Comparison of ENCODE assay signal across 8 cellular contexts in genomic region chr1:67713071-67713806, GRCh38. TPM values are rescaled to one million over a fixed set of nuclear protein-coding genes. Genes with fewer than 3 reads are reported as not detected.
A peak's percentile ranks its signal among the peaks of the same experiment; 100 is the strongest.
DNase-seq lines count a peak whose midpoint lies in the region; ATAC-seq, FAIRE-seq and TF ChIP-seq lines count a peak whose summit lies in the region.

No MANE protein-coding gene starts in this region.

- peaks cover 0 to 2% of the 10 kb centered on the region in 2 experiments for H4K20me1 ChIP-seq in H1 (replicated peaks in 1 of 2; ENCODE audit: control insufficient read depth in 1 of 2, insufficient read depth in 2 of 2, low read length in 2 of 2)

- H3K4me3 Mint-ChIP-seq in HFFc6 = peak overlapping the region; percentile 53
- no peak overlapping the region for H3K4me3 Mint-ChIP-seq in stimulated activated effector memory CD8-positive, alpha-beta T cell treated with anti-CD3 and anti-CD28 coated beads, Interleukin-12 subunit alpha, Interleukin-12 subunit beta, amount 100 ng/mL, for 72 hours
- no peak overlapping the region for H3K4me3 Mint-ChIP-seq in CD8-positive, alpha-beta T cell

- peak; percentile 39 for ATAC-seq in stimulated activated effector memory CD8-positive, alpha-beta T cell treated with anti-CD3 and anti-CD28 coated beads, Interleukin-12 subunit alpha, Interleukin-12 subunit beta, amount 100 ng/mL, for 72 hours
- ATAC-seq in CD8-positive, alpha-beta T cell = no peak
- ATAC-seq in HG03159 (IDR thresholded peaks at IDR 0.05; ENCODE audit: unreplicated experiment) (no peak), GM19455 (IDR thresholded peaks at IDR 0.05; ENCODE audit: unreplicated experiment) (no peak)

- H4K8ac ChIP-seq in H1 (ENCODE audit: extremely low read depth, insufficient read depth, low read length) = no peak overlapping the region

- H3K27me3 Mint-ChIP-seq in HFFc6 (ENCODE audit: insufficient read depth) = peaks cover 2% of the 10 kb centered on the region; the same call in 1 of the 2 replicates
- H3K27me3 Mint-ChIP-seq in CD8-positive, alpha-beta T cell (ENCODE audit: low read depth) = no peaks in the 10 kb centered on the region

- H2BK12ac ChIP-seq in H1 (ENCODE audit: low read depth, low read length) = no peak overlapping the region

- TF ChIP-seq POLR2A in H1 (IDR thresholded peaks at IDR 0.05; ENCODE audit: control extremely low read depth in 1 of 2, low read depth in 2 of 2, low read length in 2 of 2) (no peak), esophagus muscularis mucosa (IDR thresholded peaks at IDR 0.05; ENCODE audit: low read depth) (no peak)

- no peak overlapping the region for H3K18ac ChIP-seq in H1 (ENCODE audit: extremely low read depth, low read length)

- POLR2A ChIA-PET in H1 (lab: Charles Lee; ENCODE audit: partially characterized antibody) = interaction anchor here (0.8 kb wide), 1 partner anchor 18 kb away, joined by 3 read pairs; no protein-coding TSS in a partner anchor
- POLR2A ChIA-PET in CD8-positive, alpha-beta T cell (lab: Charles Lee) = no interaction called here

- no peak overlapping the region for H2BK15ac ChIP-seq in H1 (ENCODE audit: low read length)

- 90% methylated on average over 3 of the region's 3 CpGs; no CpG with 5 or more reads in 1 of the 2 experiments for WGBS in H1 (ENCODE audit: extremely low coverage in 1 of 2, insufficient coverage in 1 of 2, insufficient read length in 1 of 2, insufficient replicate concordance in 2 of 2, low coverage in 1 of 2, low lambda C conversion rate in 2 of 2, missing lambda C conversion rate in 1 of 2), 2 experiments
- 91% methylated on average over 3 of the region's 3 CpGs for WGBS in esophagus muscularis mucosa

- H3K9me3 Mint-ChIP-seq in HFFc6 = no peaks in the 10 kb centered on the region
- no peaks in the 10 kb centered on the region for H3K9me3 Mint-ChIP-seq in stimulated activated effector memory CD8-positive, alpha-beta T cell treated with anti-CD3 and anti-CD28 coated beads, Interleukin-12 subunit alpha, Interleukin-12 subunit beta, amount 100 ng/mL, for 72 hours
- no peaks in the 10 kb centered on the region for H3K9me3 Mint-ChIP-seq in CD8-positive, alpha-beta T cell

- H3K4me1 ChIP-seq in H1 (replicated peaks in 1 of 4; ENCODE audit: control insufficient read depth in 3 of 4, insufficient read depth in 4 of 4, low read length in 3 of 4) (peaks cover 0 to 4% (median 0%) of the 10 kb centered on the region in 4 experiments; a peak in 1 of 7 replicates), esophagus muscularis mucosa (peaks cover 53 to 66% (median 62%) of the 10 kb centered on the region in 4 donors)
- no peaks in the 10 kb centered on the region for H3K4me1 ChIP-seq in CD8-positive, alpha-beta T cell (ENCODE audit: insufficient read depth, low read length)

- no peak overlapping the region for H3K4me2 ChIP-seq in H1 (ENCODE audit: insufficient read depth in 1 of 2, low read depth in 2 of 2, low read length in 2 of 2)

- no peak overlapping the region for H2BK120ac ChIP-seq in H1 (replicated peaks; ENCODE audit: low read depth, low read length)

- H4K5ac ChIP-seq in H1 (ENCODE audit: insufficient read length, low read depth, low read length) = no peak overlapping the region

- H3K4me3 ChIP-seq in H1 (ENCODE audit: extremely low read depth in 1 of 4, insufficient read depth in 2 of 4, low read depth in 3 of 4, low read length in 4 of 4) (no peak overlapping the region), esophagus muscularis mucosa (no peak overlapping the region)
- no peak overlapping the region for H3K4me3 ChIP-seq in CD8-positive, alpha-beta T cell (ENCODE audit: low read depth, low read length)

- no peak for TF ChIP-seq EP300 in H1 (IDR thresholded peaks at IDR 0.05; ENCODE audit: borderline replicate concordance in 1 of 2, low read depth in 2 of 2, low read length in 2 of 2)
- TF ChIP-seq EP300 in esophagus muscularis mucosa (IDR thresholded peaks at IDR 0.05) = no peak

- peak overlapping the region; percentile 54 for H3K27ac Mint-ChIP-seq in HFFc6
- no peak overlapping the region for H3K27ac Mint-ChIP-seq in stimulated activated effector memory CD8-positive, alpha-beta T cell treated with anti-CD3 and anti-CD28 coated beads, Interleukin-12 subunit alpha, Interleukin-12 subunit beta, amount 100 ng/mL, for 72 hours
- no peak overlapping the region for H3K27ac Mint-ChIP-seq in CD8-positive, alpha-beta T cell

- no peak overlapping the region for H3K56ac ChIP-seq in H1 (replicated peaks; ENCODE audit: insufficient read length, low read depth, low read length)

- no peaks in the 10 kb centered on the region for H3K9me3 ChIP-seq in H1 (ENCODE audit: insufficient read depth in 2 of 2, low read depth in 1 of 2, low read length in 1 of 2)
- no peaks in the 10 kb centered on the region for H3K9me3 ChIP-seq in CD8-positive, alpha-beta T cell (ENCODE audit: low read length)
- no peaks in the 10 kb centered on the region for H3K9me3 ChIP-seq in esophagus muscularis mucosa

- no peaks in the 10 kb centered on the region for H3K79me2 ChIP-seq in H1 (ENCODE audit: control insufficient read depth in 1 of 2, insufficient read depth in 2 of 2, low read length in 2 of 2)

- no peak overlapping the region for H2AFZ ChIP-seq in H1 (ENCODE audit: low read length)

- no peak overlapping the region for H2BK20ac ChIP-seq in H1 (ENCODE audit: low read length)

- TF ChIP-seq CTCF in HFFc6 (IDR thresholded peaks at IDR 0.05) (no peak), H1 (IDR thresholded peaks at IDR 0.05; ENCODE audit: control extremely low read depth in 1 of 3, insufficient read depth in 1 of 3, low read depth in 1 of 3, low read length in 3 of 3) (no peak), esophagus muscularis mucosa (IDR thresholded peaks at IDR 0.05) (no peak)
- no peak for TF ChIP-seq CTCF in CD8-positive, alpha-beta T cell (IDR thresholded peaks at IDR 0.05)

- CTCF ChIA-PET in H1 (lab: Charles Lee; ENCODE audit: partially characterized antibody) = interaction anchor here (0.9 to 5.8 kb wide), 4 partner anchors 11 to 58 kb away, joined by 3 to 40 read pairs (median 6); no protein-coding TSS in a partner anchor
- CTCF ChIA-PET in CD8-positive, alpha-beta T cell (lab: Charles Lee) = interaction anchor here (0.6 to 1.3 kb wide), 2 partner anchors 77 to 152 kb away, joined by 4 to 5 read pairs; no protein-coding TSS in a partner anchor

- no peak overlapping the region for H3K9ac ChIP-seq in H1 (replicated peaks in 1 of 4; ENCODE audit: extremely low read depth in 1 of 4, low read depth in 3 of 4, low read length in 3 of 4)

- no peak for TF ChIP-seq RAD21 in H1 (IDR thresholded peaks at IDR 0.05 in 1 of 2, conservative IDR thresholded peaks at IDR 0.05 in 1 of 2; ENCODE audit: low read depth in 2 of 2, low read length in 2 of 2)

- intact Hi-C loops in CD8-positive, alpha-beta T cell (cut with DNase I, micrococcal nuclease) = no loop called here
- intact Hi-C loops in esophagus muscularis mucosa (cut with DNase I) = no loop called here

- H3K23ac ChIP-seq in H1 (ENCODE audit: insufficient read length) = peak overlapping the region; percentile 77

- no peak overlapping the region for H4K91ac ChIP-seq in H1 (replicated peaks; ENCODE audit: insufficient read length, low read length)

- peaks cover 83% of the 10 kb centered on the region for H3K4me1 Mint-ChIP-seq in HFFc6 (ENCODE audit: low read depth)
- H3K4me1 Mint-ChIP-seq in stimulated activated effector memory CD8-positive, alpha-beta T cell treated with anti-CD3 and anti-CD28 coated beads, Interleukin-12 subunit alpha, Interleukin-12 subunit beta, amount 100 ng/mL, for 72 hours = no peaks in the 10 kb centered on the region
- no peaks in the 10 kb centered on the region for H3K4me1 Mint-ChIP-seq in CD8-positive, alpha-beta T cell (ENCODE audit: low read depth)

- H3K79me1 ChIP-seq in H1 (ENCODE audit: low read depth, low read length) = no peaks in the 10 kb centered on the region

- no peak overlapping the region for H2BK5ac ChIP-seq in H1 (ENCODE audit: low read depth, low read length)

- H3K4ac ChIP-seq in H1 (replicated peaks; ENCODE audit: insufficient read length, low read depth, low read length) = no peak overlapping the region

- H3K14ac ChIP-seq in H1 (ENCODE audit: insufficient read length) = no peak overlapping the region

- H3K27me3 ChIP-seq in H1 (replicated peaks in 1 of 4; ENCODE audit: control insufficient read depth in 3 of 4, extremely low read depth in 1 of 4, insufficient read depth in 3 of 4, low read length in 3 of 4) (no peaks in the 10 kb centered on the region), esophagus muscularis mucosa (no peaks in the 10 kb centered on the region)
- H3K27me3 ChIP-seq in CD8-positive, alpha-beta T cell (ENCODE audit: insufficient read depth, low read length) = no peaks in the 10 kb centered on the region

- no peak for FAIRE-seq in H1 (lab: Jason Lieb, UNC)

- DNase-seq in HFFc6 (peak; percentile 91), NCI-H510A treated with DMSO at 0.1 percent for 48 hours (lab: John Stamatoyannopoulos, UW) (peak; percentile 79), H1 (ENCODE audit: low read depth in 1 of 2, low spot score in 2 of 2) (no peak), esophagus muscularis mucosa (ENCODE audit: extremely low spot score) (no peak)
- no peak for DNase-seq in stimulated activated effector memory CD8-positive, alpha-beta T cell treated with anti-CD3 and anti-CD28 coated beads, Interleukin-12 subunit alpha, Interleukin-12 subunit beta, amount 100 ng/mL, for 72 hours (ENCODE audit: low spot score in 2 of 2)
- DNase-seq in CD8-positive, alpha-beta T cell = no peak

- H3K27ac ChIP-seq in H1 (ENCODE audit: low read depth, low read length) (no peak overlapping the region), esophagus muscularis mucosa (replicated peaks in 1 of 4) (peak overlapping the region in 1 of 4 donors; percentile 8)
- no peak overlapping the region for H3K27ac ChIP-seq in CD8-positive, alpha-beta T cell (ENCODE audit: low read depth, low read length)

- H3K36me3 Mint-ChIP-seq in HFFc6 (ENCODE audit: low read depth) = peaks cover 8% of the 10 kb centered on the region; the same call in 1 of the 2 replicates
- no peaks in the 10 kb centered on the region for H3K36me3 Mint-ChIP-seq in stimulated activated effector memory CD8-positive, alpha-beta T cell treated with anti-CD3 and anti-CD28 coated beads, Interleukin-12 subunit alpha, Interleukin-12 subunit beta, amount 100 ng/mL, for 72 hours
- no peaks in the 10 kb centered on the region for H3K36me3 Mint-ChIP-seq in CD8-positive, alpha-beta T cell

- no peaks in the 10 kb centered on the region for H3K36me3 ChIP-seq in H1 (ENCODE audit: control insufficient read depth in 2 of 4, insufficient read depth in 4 of 4, low read length in 3 of 4)
- H3K36me3 ChIP-seq in CD8-positive, alpha-beta T cell (ENCODE audit: insufficient read depth, low read length) = no peaks in the 10 kb centered on the region
- no peaks in the 10 kb centered on the region for H3K36me3 ChIP-seq in esophagus muscularis mucosa

- no peak overlapping the region for H2AK5ac ChIP-seq in H1 (ENCODE audit: low read depth, low read length)

- H3K23me2 ChIP-seq in H1 (ENCODE audit: low read depth, low read length) = no peaks in the 10 kb centered on the region

RNA-seq across cellular contexts. Expression of gene GADD45A, which starts 28.2 kb away (rescaled TPM):
- 10 to 100 TPM; 80.3 to 93.2 (median 83.8) TPM for total RNA-seq in HFFc6 (2021; fragmentation: NEBNext Ultra II Directional; extraction: Animal tissue kit (Norgen Biotek cat#: 25700))
- 15.5 and 15.6 TPM in 2 replicates for total RNA-seq in H1 (2021; fragmentation: NEBNext Ultra II Directional; extraction: Animal tissue kit (Norgen Biotek cat#: 25700))
- polyA plus RNA-seq in H1 (2011; rRNA removed) = 7.6 and 13.6 TPM in 2 replicates
- polyA plus RNA-seq in H1 (2011; cell fraction: cytosol; rRNA removed) = 14.2 TPM
- 19.6 TPM for polyA plus RNA-seq in H1 (2011; cell fraction: nucleus; rRNA removed)
- polyA plus RNA-seq in H1 (2012, experiment 1 of 2) = 13.3 to 20.9 TPM (median 16.5 TPM) in 4 replicates
- polyA plus RNA-seq in H1 (2012, experiment 2 of 2) = 7.9 TPM
- 12.3 TPM for polyA plus RNA-seq in H1 (2013, experiment 1 of 2)
- 13.6 TPM for polyA plus RNA-seq in H1 (2013, experiment 2 of 2)
- 1.1 and 2.4 TPM in 2 replicates for polyA minus RNA-seq in H1 (2011; rRNA and poly(A)+ RNA removed)
- polyA minus RNA-seq in H1 (2011; cell fraction: cytosol; rRNA and poly(A)+ RNA removed) = 7.8 TPM
- polyA minus RNA-seq in H1 (2011; cell fraction: nucleus; rRNA and poly(A)+ RNA removed) = 30.7 TPM
- total RNA-seq in CD8-positive, alpha-beta T cell = 100 to 1,000 TPM; 194 to 196 TPM
- 10 to 100 TPM; 51.1 to 80.8 (median 66.5) TPM for total RNA-seq in esophagus muscularis mucosa

Comparison
In these comparisons a context has a peak if more than half of its experiments do, and no peak if none do; other contexts are left out.
1. DNase-seq: peak in HFFc6 (single experiment) and NCI-H510A treated with DMSO at 0.1 percent for 48 hours (single experiment); none in H1 (0 of 2), stimulated activated effector memory CD8-positive, alpha-beta T cell treated with anti-CD3 and anti-CD28 coated beads, Interleukin-12 subunit alpha, Interleukin-12 subunit beta, amount 100 ng/mL, for 72 hours (0 of 2), CD8-positive, alpha-beta T cell (0 of 7) and esophagus muscularis mucosa (single experiment).